1 cellular context compared by ENCODE assay signal in the genomic region with DNA sequence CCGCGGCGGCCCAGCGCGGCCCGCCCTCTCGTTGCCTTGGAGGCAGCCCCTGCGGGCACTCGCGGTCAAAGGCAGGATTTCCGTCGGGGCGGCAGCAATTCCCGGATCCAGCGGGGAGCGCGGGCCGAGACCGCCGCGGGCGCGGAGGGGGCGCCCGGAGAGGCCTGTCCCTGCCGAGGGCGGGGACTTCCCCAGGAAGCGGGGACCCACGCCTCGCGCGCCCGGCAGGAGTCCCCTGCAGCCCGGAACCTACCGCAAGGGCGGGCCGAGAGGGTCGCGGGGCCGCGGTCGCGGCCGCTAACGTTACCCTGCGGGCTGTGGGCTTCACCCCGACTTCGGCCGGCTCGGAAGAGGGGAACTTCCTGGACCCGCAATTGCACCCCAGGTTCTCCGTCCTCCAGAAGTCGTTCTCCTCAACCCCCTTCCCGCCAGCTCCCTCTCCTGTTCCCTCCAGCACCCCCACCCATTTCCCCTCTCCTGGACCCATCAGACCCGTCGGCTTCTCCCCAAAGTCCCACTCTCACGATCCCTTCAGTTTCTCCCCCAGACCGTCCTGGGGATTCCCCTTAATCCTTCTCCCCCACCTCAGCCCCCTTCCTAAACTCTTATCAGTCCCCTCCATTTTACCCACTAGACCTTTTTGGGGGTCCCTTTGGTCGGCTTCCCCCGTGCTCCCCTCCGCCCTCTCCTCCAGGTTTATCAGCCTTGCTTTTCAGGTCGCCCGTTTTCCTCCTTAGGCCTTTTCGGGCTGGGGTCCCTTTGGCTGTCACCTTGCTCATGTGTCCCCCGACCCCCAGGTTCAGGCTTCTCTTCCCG.
TF ChIP-seq lines count a peak whose summit lies in the region.

No MANE protein-coding gene starts in this region.

TF ChIP-seq in K562, 482 proteins besides CTCF, POLR2A, EP300 and RAD21:
- TF ChIP-seq NCOA2 (IDR thresholded peaks at IDR 0.05; ENCODE audit: partially characterized antibody in 2 of 2) (no peak), ZFX (CRISPR knock-in tag; IDR thresholded peaks at IDR 0.05) (peak; percentile 63), ZBED1 (IDR thresholded peaks at IDR 0.05) (no peak), PURB (CRISPR knock-in tag; IDR thresholded peaks at IDR 0.05; ENCODE audit: low read depth) (no peak), ZNF143 (CRISPR knock-in tag; IDR thresholded peaks at IDR 0.05) (no peak), SMAD2 (IDR thresholded peaks at IDR 0.05; ENCODE audit: low read depth, low read length) (no peak), ZNF77 (CRISPR knock-in tag; IDR thresholded peaks at IDR 0.05) (no peak), HSF4 (CRISPR knock-in tag; IDR thresholded peaks at IDR 0.05; ENCODE audit: borderline replicate concordance) (no peak), DIDO1 (tag; IDR thresholded peaks at IDR 0.05; ENCODE audit: low read depth) (no peak), HNRNPUL1 (IDR thresholded peaks at IDR 0.05; ENCODE audit: low read length) (no peak), POLR2G (IDR thresholded peaks at IDR 0.05; ENCODE audit: low read depth, low read length) (peak; percentile 58), CREBBP (IDR thresholded peaks at IDR 0.05; ENCODE audit: low read depth, low read length) (no peak), EZH2 (IDR thresholded peaks at IDR 0.05; ENCODE audit: borderline replicate concordance, low read depth, low read length) (no peak), ASH1L (IDR thresholded peaks at IDR 0.05; ENCODE audit: borderline replicate concordance, low read depth, partially characterized antibody) (no peak), NR2F6 (CRISPR knock-in tag; IDR thresholded peaks at IDR 0.05) (no peak), CAMTA2 (CRISPR knock-in tag; conservative IDR thresholded peaks at IDR 0.05) (no peak), ZNF717 (CRISPR knock-in tag; IDR thresholded peaks at IDR 0.05) (no peak), ERF (CRISPR knock-in tag; IDR thresholded peaks at IDR 0.05) (no peak), THRAP3 (IDR thresholded peaks at IDR 0.05; ENCODE audit: borderline replicate concordance) (no peak), CTBP1 (IDR thresholded peaks at IDR 0.05; ENCODE audit: borderline replicate concordance) (0 out of 2 replicates have a peak, but pooled peaks have one; percentile 11), SIRT6 (IDR thresholded peaks at IDR 0.05; ENCODE audit: low read depth, low read length) (no peak), ZBTB7A (IDR thresholded peaks at IDR 0.05; ENCODE audit: borderline replicate concordance, control insufficient read depth, low read depth, low read length) (peak; percentile 59; the same call in 1 of the 2 replicates), RBFOX2 (IDR thresholded peaks at IDR 0.05; ENCODE audit: low read depth, low read length) (peak; percentile 28; the same call in 1 of the 2 replicates), GABPA (tag; conservative IDR thresholded peaks at IDR 0.05; ENCODE audit: low read depth) (peak; percentile 50; the same call in 1 of the 2 replicates), PHF8 (IDR thresholded peaks at IDR 0.05; ENCODE audit: borderline replicate concordance, low read length) (peak; percentile 25; the same call in 1 of the 2 replicates), ZBTB1 (CRISPR knock-in tag; IDR thresholded peaks at IDR 0.05; ENCODE audit: borderline replicate concordance, low read depth) (0 out of 2 replicates have a peak, but pooled peaks have one; percentile 33)
- TF ChIP-seq, protein P1, sequence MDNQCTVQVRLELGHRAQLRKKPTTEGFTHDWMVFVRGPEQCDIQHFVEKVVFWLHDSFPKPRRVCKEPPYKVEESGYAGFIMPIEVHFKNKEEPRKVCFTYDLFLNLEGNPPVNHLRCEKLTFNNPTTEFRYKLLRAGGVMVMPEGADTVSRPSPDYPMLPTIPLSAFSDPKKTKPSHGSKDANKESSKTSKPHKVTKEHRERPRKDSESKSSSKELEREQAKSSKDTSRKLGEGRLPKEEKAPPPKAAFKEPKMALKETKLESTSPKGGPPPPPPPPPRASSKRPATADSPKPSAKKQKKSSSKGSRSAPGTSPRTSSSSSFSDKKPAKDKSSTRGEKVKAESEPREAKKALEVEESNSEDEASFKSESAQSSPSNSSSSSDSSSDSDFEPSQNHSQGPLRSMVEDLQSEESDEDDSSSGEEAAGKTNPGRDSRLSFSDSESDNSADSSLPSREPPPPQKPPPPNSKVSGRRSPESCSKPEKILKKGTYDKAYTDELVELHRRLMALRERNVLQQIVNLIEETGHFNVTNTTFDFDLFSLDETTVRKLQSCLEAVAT (IDR thresholded peaks at IDR 0.05), result no peak
- TF ChIP-seq, protein P2, sequence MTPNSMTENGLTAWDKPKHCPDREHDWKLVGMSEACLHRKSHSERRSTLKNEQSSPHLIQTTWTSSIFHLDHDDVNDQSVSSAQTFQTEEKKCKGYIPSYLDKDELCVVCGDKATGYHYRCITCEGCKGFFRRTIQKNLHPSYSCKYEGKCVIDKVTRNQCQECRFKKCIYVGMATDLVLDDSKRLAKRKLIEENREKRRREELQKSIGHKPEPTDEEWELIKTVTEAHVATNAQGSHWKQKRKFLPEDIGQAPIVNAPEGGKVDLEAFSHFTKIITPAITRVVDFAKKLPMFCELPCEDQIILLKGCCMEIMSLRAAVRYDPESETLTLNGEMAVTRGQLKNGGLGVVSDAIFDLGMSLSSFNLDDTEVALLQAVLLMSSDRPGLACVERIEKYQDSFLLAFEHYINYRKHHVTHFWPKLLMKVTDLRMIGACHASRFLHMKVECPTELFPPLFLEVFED (CRISPR knock-in tag; conservative IDR thresholded peaks at IDR 0.05), result peak; percentile 58; the same call in 1 of the 2 replicates
- TF ChIP-seq, protein P3, sequence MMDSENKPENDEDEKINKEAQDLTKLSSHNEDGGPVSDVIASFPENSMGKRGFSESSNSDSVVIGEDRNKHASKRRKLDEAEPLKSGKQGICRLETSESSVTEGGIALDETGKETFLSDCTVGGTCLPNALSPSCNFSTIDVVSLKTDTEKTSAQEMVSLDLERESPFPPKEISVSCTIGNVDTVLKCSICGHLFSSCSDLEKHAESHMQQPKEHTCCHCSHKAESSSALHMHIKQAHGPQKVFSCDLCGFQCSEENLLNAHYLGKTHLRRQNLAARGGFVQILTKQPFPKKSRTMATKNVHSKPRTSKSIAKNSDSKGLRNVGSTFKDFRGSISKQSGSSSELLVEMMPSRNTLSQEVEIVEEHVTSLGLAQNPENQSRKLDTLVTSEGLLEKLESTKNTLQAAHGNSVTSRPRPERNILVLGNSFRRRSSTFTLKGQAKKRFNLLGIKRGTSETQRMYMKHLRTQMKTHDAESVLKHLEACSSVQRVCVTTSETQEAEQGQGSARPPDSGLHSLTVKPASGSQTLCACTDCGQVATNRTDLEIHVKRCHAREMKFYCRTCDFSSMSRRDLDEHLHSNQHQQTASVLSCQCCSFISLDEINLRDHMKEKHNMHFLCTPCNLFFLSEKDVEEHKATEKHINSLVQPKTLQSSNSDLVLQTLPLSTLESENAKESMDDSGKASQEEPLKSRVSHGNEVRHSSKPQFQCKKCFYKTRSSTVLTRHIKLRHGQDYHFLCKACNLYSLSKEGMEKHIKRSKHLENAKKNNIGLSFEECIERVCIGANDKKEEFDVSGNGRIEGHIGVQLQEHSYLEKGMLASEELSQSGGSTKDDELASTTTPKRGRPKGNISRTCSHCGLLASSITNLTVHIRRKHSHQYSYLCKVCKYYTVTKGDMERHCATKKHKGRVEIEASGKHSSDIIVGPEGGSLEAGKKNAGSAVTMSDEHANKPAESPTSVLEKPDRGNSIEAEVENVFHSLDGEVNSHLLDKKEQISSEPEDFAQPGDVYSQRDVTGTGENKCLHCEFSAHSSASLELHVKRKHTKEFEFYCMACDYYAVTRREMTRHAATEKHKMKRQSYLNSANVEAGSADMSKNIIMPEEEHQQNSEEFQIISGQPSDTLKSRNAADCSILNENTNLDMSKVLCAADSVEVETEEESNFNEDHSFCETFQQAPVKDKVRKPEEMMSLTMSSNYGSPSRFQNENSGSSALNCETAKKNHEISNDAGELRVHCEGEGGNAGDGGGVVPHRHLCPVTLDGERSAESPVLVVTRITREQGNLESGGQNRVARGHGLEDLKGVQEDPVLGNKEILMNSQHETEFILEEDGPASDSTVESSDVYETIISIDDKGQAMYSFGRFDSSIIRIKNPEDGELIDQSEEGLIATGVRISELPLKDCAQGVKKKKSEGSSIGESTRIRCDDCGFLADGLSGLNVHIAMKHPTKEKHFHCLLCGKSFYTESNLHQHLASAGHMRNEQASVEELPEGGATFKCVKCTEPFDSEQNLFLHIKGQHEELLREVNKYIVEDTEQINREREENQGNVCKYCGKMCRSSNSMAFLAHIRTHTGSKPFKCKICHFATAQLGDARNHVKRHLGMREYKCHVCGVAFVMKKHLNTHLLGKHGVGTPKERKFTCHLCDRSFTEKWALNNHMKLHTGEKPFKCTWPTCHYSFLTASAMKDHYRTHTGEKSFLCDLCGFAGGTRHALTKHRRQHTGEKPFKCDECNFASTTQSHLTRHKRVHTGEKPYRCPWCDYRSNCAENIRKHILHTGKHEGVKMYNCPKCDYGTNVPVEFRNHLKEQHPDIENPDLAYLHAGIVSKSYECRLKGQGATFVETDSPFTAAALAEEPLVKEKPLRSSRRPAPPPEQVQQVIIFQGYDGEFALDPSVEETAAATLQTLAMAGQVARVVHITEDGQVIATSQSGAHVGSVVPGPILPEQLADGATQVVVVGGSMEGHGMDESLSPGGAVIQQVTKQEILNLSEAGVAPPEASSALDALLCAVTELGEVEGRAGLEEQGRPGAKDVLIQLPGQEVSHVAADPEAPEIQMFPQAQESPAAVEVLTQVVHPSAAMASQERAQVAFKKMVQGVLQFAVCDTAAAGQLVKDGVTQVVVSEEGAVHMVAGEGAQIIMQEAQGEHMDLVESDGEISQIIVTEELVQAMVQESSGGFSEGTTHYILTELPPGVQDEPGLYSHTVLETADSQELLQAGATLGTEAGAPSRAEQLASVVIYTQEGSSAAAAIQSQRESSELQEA (IDR thresholded peaks at IDR 0.05; ENCODE audit: low read depth), result no peak
- TF ChIP-seq, protein P4, sequence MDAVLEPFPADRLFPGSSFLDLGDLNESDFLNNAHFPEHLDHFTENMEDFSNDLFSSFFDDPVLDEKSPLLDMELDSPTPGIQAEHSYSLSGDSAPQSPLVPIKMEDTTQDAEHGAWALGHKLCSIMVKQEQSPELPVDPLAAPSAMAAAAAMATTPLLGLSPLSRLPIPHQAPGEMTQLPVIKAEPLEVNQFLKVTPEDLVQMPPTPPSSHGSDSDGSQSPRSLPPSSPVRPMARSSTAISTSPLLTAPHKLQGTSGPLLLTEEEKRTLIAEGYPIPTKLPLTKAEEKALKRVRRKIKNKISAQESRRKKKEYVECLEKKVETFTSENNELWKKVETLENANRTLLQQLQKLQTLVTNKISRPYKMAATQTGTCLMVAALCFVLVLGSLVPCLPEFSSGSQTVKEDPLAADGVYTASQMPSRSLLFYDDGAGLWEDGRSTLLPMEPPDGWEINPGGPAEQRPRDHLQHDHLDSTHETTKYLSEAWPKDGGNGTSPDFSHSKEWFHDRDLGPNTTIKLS (IDR thresholded peaks at IDR 0.05; ENCODE audit: borderline replicate concordance, low read depth), result no peak
- TF ChIP-seq, protein P5, sequence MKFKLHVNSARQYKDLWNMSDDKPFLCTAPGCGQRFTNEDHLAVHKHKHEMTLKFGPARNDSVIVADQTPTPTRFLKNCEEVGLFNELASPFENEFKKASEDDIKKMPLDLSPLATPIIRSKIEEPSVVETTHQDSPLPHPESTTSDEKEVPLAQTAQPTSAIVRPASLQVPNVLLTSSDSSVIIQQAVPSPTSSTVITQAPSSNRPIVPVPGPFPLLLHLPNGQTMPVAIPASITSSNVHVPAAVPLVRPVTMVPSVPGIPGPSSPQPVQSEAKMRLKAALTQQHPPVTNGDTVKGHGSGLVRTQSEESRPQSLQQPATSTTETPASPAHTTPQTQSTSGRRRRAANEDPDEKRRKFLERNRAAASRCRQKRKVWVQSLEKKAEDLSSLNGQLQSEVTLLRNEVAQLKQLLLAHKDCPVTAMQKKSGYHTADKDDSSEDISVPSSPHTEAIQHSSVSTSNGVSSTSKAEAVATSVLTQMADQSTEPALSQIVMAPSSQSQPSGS (CRISPR knock-in tag; IDR thresholded peaks at IDR 0.05), result no peak
- TF ChIP-seq, protein P6, sequence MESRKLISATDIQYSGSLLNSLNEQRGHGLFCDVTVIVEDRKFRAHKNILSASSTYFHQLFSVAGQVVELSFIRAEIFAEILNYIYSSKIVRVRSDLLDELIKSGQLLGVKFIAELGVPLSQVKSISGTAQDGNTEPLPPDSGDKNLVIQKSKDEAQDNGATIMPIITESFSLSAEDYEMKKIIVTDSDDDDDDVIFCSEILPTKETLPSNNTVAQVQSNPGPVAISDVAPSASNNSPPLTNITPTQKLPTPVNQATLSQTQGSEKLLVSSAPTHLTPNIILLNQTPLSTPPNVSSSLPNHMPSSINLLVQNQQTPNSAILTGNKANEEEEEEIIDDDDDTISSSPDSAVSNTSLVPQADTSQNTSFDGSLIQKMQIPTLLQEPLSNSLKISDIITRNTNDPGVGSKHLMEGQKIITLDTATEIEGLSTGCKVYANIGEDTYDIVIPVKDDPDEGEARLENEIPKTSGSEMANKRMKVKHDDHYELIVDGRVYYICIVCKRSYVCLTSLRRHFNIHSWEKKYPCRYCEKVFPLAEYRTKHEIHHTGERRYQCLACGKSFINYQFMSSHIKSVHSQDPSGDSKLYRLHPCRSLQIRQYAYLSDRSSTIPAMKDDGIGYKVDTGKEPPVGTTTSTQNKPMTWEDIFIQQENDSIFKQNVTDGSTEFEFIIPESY (CRISPR knock-in tag; IDR thresholded peaks at IDR 0.05), result peak; percentile 84
- TF ChIP-seq, protein P7, sequence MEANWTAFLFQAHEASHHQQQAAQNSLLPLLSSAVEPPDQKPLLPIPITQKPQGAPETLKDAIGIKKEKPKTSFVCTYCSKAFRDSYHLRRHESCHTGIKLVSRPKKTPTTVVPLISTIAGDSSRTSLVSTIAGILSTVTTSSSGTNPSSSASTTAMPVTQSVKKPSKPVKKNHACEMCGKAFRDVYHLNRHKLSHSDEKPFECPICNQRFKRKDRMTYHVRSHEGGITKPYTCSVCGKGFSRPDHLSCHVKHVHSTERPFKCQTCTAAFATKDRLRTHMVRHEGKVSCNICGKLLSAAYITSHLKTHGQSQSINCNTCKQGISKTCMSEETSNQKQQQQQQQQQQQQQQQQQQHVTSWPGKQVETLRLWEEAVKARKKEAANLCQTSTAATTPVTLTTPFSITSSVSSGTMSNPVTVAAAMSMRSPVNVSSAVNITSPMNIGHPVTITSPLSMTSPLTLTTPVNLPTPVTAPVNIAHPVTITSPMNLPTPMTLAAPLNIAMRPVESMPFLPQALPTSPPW (CRISPR knock-in tag; IDR thresholded peaks at IDR 0.05), result 0 out of 2 replicates have a peak, but pooled peaks have one; percentile 22
- TF ChIP-seq, protein P8, sequence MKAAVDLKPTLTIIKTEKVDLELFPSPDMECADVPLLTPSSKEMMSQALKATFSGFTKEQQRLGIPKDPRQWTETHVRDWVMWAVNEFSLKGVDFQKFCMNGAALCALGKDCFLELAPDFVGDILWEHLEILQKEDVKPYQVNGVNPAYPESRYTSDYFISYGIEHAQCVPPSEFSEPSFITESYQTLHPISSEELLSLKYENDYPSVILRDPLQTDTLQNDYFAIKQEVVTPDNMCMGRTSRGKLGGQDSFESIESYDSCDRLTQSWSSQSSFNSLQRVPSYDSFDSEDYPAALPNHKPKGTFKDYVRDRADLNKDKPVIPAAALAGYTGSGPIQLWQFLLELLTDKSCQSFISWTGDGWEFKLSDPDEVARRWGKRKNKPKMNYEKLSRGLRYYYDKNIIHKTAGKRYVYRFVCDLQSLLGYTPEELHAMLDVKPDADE (conservative IDR thresholded peaks at IDR 0.05; ENCODE audit: control insufficient read depth, low read depth, low read length), result 0 out of 2 replicates have a peak, but pooled peaks have one; percentile 35
